ENCODE assay signal across 31 cellular contexts in the genomic region with DNA sequence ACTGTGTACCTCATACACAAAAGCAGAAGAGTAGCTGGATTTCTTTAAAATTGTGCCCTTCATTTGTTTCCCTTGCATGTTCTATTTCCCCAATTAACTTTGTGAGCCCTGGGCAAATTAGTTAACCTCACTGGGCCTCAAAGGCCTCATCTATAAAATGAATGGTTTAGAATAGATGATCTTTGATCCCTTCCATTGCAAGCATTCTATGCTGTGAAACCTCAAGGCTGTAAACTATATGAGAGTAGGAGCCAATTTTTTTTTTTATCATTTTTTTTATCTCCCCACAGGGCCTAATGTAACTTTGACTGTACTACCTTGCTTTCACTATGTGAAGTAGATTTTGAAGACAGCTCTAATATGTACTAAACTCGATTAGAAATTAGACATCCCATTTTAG.
"Had no signal": no experiment of that assay in that cellular context is flagged by ENCODE, and none has a peak within 500 bp of the region (broad histone marks: within the 10 kb centered on the region; RNA-seq: fewer than 3 reads in every experiment).

No MANE protein-coding gene starts in this region.

- DNase-seq: activated B cell treated with CpG ODN at 0.5 μM for 24 hours; activated CD4-positive, alpha-beta T cell treated with anti-CD3 and anti-CD28 coated beads for 48 hours; activated CD4-positive, alpha-beta T cell treated with anti-CD3 and anti-CD28 coated beads, Interleukin-2, amount 50 U/mL, for 1 hour; activated CD4-positive, alpha-beta T cell treated with anti-CD3 and anti-CD28 coated beads, Interleukin-2, amount 50 U/mL, for 48 hours; activated CD8-positive, alpha-beta memory T cell treated with anti-CD3 and anti-CD28 coated beads for 24 hours; activated CD8-positive, alpha-beta T cell treated with anti-CD3 and anti-CD28 coated beads for 36 hours; activated effector memory CD4-positive, alpha-beta T cell treated with Interleukin-2 at 50 U/mL for 16 hours; activated gamma-delta T cell treated with Interleukin-2 at 50 U/mL for 16 hours; activated naive CD4-positive, alpha-beta T cell treated with anti-CD3 and anti-CD28 coated beads, Interleukin-2, amount 50 U/mL, for 16 hours; activated naive CD4-positive, alpha-beta T cell treated with Interleukin-2 at 50 U/mL for 16 hours; activated T-cell treated with anti-CD3 and anti-CD28 coated beads, Interleukin-2, amount 50 U/mL, for 4 hours; amniotic stem cell; anterior cingulate cortex; brain microvascular endothelial cell; dorsolateral prefrontal cortex; effector memory CD4-positive, alpha-beta T cell; endodermal cell; foreskin fibroblast; T-helper 1 cell; T-helper 17 cell; T1000; WERI-Rb-1 had no signal

- H3K27me3 ChIP-seq: brain microvascular endothelial cell had no signal

- H3K9me3 Mint-ChIP-seq: activated B cell treated with CpG ODN at 0.5 μM for 24 hours; activated CD8-positive, alpha-beta T cell treated with anti-CD3 and anti-CD28 coated beads for 36 hours; activated T-cell treated with anti-CD3 and anti-CD28 coated beads, Interleukin-2, amount 50 U/mL, for 4 hours; activated T-helper 17 cell treated with anti-CD3 and anti-CD28 coated beads, Interleukin-2, amount 50 U/mL, for 72 hours; central memory CD8-positive, alpha-beta T cell; dendritic cell treated with granulocyte-macrophage colony-stimulating factor and Interleukin-4, amounts not matched to agents 40 ng/mL and 50 ng/mL, for 4 days; endodermal cell; T-helper 2 cell treated with Interferon-gamma antibody and Interleukin-4, amounts not matched to agents 5 μg/mL and 100 μg/mL, for 36 hours had no signal

- H3K4me1 Mint-ChIP-seq: activated B cell treated with CpG ODN at 0.5 μM for 24 hours; activated T-helper 17 cell treated with anti-CD3 and anti-CD28 coated beads, Interleukin-2, amount 50 U/mL, for 72 hours; central memory CD8-positive, alpha-beta T cell; T-helper 17 cell had no signal

- H3K27ac Mint-ChIP-seq: activated B cell treated with CpG ODN at 0.5 μM for 24 hours; activated CD8-positive, alpha-beta T cell treated with anti-CD3 and anti-CD28 coated beads for 36 hours; activated naive CD8-positive, alpha-beta T cell; activated T-helper 17 cell treated with anti-CD3 and anti-CD28 coated beads, Interleukin-2, amount 50 U/mL, for 72 hours; dendritic cell treated with granulocyte-macrophage colony-stimulating factor and Interleukin-4, amounts not matched to agents 40 ng/mL and 50 ng/mL, for 4 days; endodermal cell; T-helper 17 cell; T-helper 2 cell treated with Interferon-gamma antibody and Interleukin-4, amounts not matched to agents 5 μg/mL and 100 μg/mL, for 36 hours had no signal

- H3K36me3 Mint-ChIP-seq: activated naive CD8-positive, alpha-beta T cell had no signal

- H3K27me3 Mint-ChIP-seq: activated B cell treated with CpG ODN at 0.5 μM for 24 hours; activated CD8-positive, alpha-beta T cell treated with anti-CD3 and anti-CD28 coated beads for 36 hours; activated naive CD8-positive, alpha-beta T cell; activated T-helper 17 cell treated with anti-CD3 and anti-CD28 coated beads, Interleukin-2, amount 50 U/mL, for 72 hours; central memory CD8-positive, alpha-beta T cell; dendritic cell treated with granulocyte-macrophage colony-stimulating factor and Interleukin-4, amounts not matched to agents 40 ng/mL and 50 ng/mL, for 4 days; T-helper 17 cell had no signal

- H3K36me3 ChIP-seq: brain microvascular endothelial cell, WERI-Rb-1 had no signal

- H3K4me3 ChIP-seq: coronary artery, dorsolateral prefrontal cortex had no signal

- FAIRE-seq: astrocyte, bronchial epithelial cell, frontal cortex had no signal

- H3K4me3 Mint-ChIP-seq: activated B cell treated with CpG ODN at 0.5 μM for 24 hours; activated CD8-positive, alpha-beta T cell treated with anti-CD3 and anti-CD28 coated beads for 36 hours; activated naive CD8-positive, alpha-beta T cell; activated T-cell treated with anti-CD3 and anti-CD28 coated beads, Interleukin-2, amount 50 U/mL, for 4 hours; activated T-helper 17 cell treated with anti-CD3 and anti-CD28 coated beads, Interleukin-2, amount 50 U/mL, for 72 hours; central memory CD8-positive, alpha-beta T cell; dendritic cell treated with granulocyte-macrophage colony-stimulating factor and Interleukin-4, amounts not matched to agents 40 ng/mL and 50 ng/mL, for 4 days; endodermal cell; T-helper 17 cell; T-helper 2 cell treated with Interferon-gamma antibody and Interleukin-4, amounts not matched to agents 5 μg/mL and 100 μg/mL, for 36 hours had no signal

- H3K27ac ChIP-seq: brain microvascular endothelial cell, coronary artery, dorsolateral prefrontal cortex, WERI-Rb-1 had no signal
